In genomic region chr7:115249080-115249479, GRCh38 we compare ENCODE assay signal across 1 cellular context.
TF ChIP-seq lines count a peak whose summit lies in the region.

No MANE protein-coding gene starts in this region.

TF ChIP-seq in IMR-90, 13 proteins besides CTCF, POLR2A, EP300 and RAD21:
- TF ChIP-seq ELK1 (IDR thresholded peaks at IDR 0.05; ENCODE audit: borderline replicate concordance, low read depth, low read length), result no peak
- no peak for TF ChIP-seq MAZ (IDR thresholded peaks at IDR 0.05; ENCODE audit: borderline replicate concordance, low read depth, low read length)
- no peak for TF ChIP-seq RCOR1 (IDR thresholded peaks at IDR 0.05; ENCODE audit: insufficient replicate concordance, low read length)
- no peak for TF ChIP-seq CEBPB (IDR thresholded peaks at IDR 0.05; ENCODE audit: low read depth, low read length)
- no peak for TF ChIP-seq FOS (IDR thresholded peaks at IDR 0.05; ENCODE audit: low read depth, low read length)
- TF ChIP-seq BHLHE40 (IDR thresholded peaks at IDR 0.05; ENCODE audit: low read depth, low read length), result no peak
- no peak for TF ChIP-seq MXI1 (IDR thresholded peaks at IDR 0.05; ENCODE audit: borderline replicate concordance, low read depth, low read length)
- TF ChIP-seq CHD1 (IDR thresholded peaks at IDR 0.05; ENCODE audit: low read depth, low read length), result no peak
- no peak for TF ChIP-seq USF2 (IDR thresholded peaks at IDR 0.05; ENCODE audit: low read depth, low read length)
- no peak for TF ChIP-seq RFX5 (IDR thresholded peaks at IDR 0.05; ENCODE audit: low read depth, low read length)
- no peak for TF ChIP-seq NFE2L2 (IDR thresholded peaks at IDR 0.05; ENCODE audit: low read depth, low read length)
- no peak for TF ChIP-seq SMC3 (IDR thresholded peaks at IDR 0.05; ENCODE audit: low read depth, low read length)
- TF ChIP-seq MAFK (IDR thresholded peaks at IDR 0.05; ENCODE audit: low read depth, low read length), result no peak
TF ChIP-seq in IMR-90: peak in this region for 0.
